In genomic region chr9:114397848-114398605, GRCh38 we compare ENCODE assay signal across 8 cellular contexts. TPM values are rescaled to one million over a fixed set of nuclear protein-coding genes. Genes with fewer than 3 reads are reported as not detected.
DNase-seq lines count a peak whose midpoint lies in the region; ATAC-seq and TF ChIP-seq lines count a peak whose summit lies in the region.

No MANE protein-coding gene starts in this region.

- peak; percentile 79 for ATAC-seq in HG02678 (IDR thresholded peaks at IDR 0.05; ENCODE audit: unreplicated experiment)
- ATAC-seq in T-cell (replicated peaks in 1 of 4) = peak; percentile 87 to 93 (median 91)
- ATAC-seq in left ventricle myocardium superior = peak; percentile 95
- ATAC-seq in psoas muscle = peak; percentile 96 to 98 (median 98)

- H3K27ac Mint-ChIP-seq in T-cell = peak overlapping the region; percentile 92 to 97

- H3K4me3 Mint-ChIP-seq in T-cell = peak overlapping the region; percentile 92 to 100 (median 95)

- H3K27ac ChIP-seq in psoas muscle (peak overlapping the region; percentile 77), urinary bladder (ENCODE audit: low read depth) (peak overlapping the region; percentile 88)

- H3K4me3 ChIP-seq in GM12875 (ENCODE audit: low read depth, low read length) (peak overlapping the region; percentile 89), psoas muscle (peak overlapping the region; percentile 90), urinary bladder (ENCODE audit: low read depth, low read length) (peak overlapping the region; percentile 76)

- no peaks in the 10 kb centered on the region for H3K27me3 Mint-ChIP-seq in T-cell

- no peaks in the 10 kb centered on the region for H3K27me3 ChIP-seq in psoas muscle (ENCODE audit: insufficient read depth in 3 of 3, low read length in 2 of 3)

- no peaks in the 10 kb centered on the region for H3K9me3 Mint-ChIP-seq in T-cell

- H3K9me3 ChIP-seq in psoas muscle = no peaks in the 10 kb centered on the region

- CTCF ChIA-PET in T-cell (lab: Charles Lee) = interaction anchor here in 1 of 2 donors (0.7 to 1.7 kb wide), 5 partner anchors 10 to 256 kb away, joined by 3 to 8 read pairs (median 3); partner anchors contain the start of gene AKNA

- peaks cover 6% of the 10 kb centered on the region for H3K36me3 Mint-ChIP-seq in T-cell

- peaks cover 44 to 49% (median 47%) of the 10 kb centered on the region in 3 donors for H3K4me1 Mint-ChIP-seq in T-cell

- no peaks in the 10 kb centered on the region for H3K36me3 ChIP-seq in psoas muscle (ENCODE audit: insufficient read depth in 1 of 2, low read depth in 1 of 2)
- no peaks in the 10 kb centered on the region for H3K36me3 ChIP-seq in urinary bladder (ENCODE audit: insufficient read depth)

- WGBS in psoas muscle, 3 donors = 1% methylated on average over 55 to 66 of the region's 66 CpGs
- under 1% methylated on average over 66 of the region's 66 CpGs for WGBS in urinary bladder

- intact Hi-C loops in left ventricle myocardium superior (cut with micrococcal nuclease) = no loop called here
- intact Hi-C loops in psoas muscle (cut with DNase I) = no loop called here

- peaks cover 5% of the 10 kb centered on the region for H3K4me1 ChIP-seq in psoas muscle
- no peaks in the 10 kb centered on the region for H3K4me1 ChIP-seq in urinary bladder (ENCODE audit: insufficient read depth)

- DNase-seq in NCI-H1417 (lab: John Stamatoyannopoulos, UW) (peak; percentile 86 to 95 (median 95)), T-cell (peak; percentile 86 to 98 (median 94)), amniotic epithelial cell (ENCODE audit: low read depth) (peak; percentile 83), left ventricle myocardium superior (peak; percentile 99), psoas muscle (peak; percentile 97 to 98)

- no peak for TF ChIP-seq CTCF in GM12875 (IDR thresholded peaks at IDR 0.05; ENCODE audit: borderline replicate concordance, insufficient read depth, low read depth, low read length)
- no peak for TF ChIP-seq CTCF in psoas muscle (IDR thresholded peaks at IDR 0.05)

- POLR2A ChIA-PET in T-cell (lab: Charles Lee) = interaction anchor here (0.6 to 3.5 kb wide), 8 partner anchors 11 to 531 kb away, joined by 3 to 42 read pairs (median 5); partner anchors contain the start of gene AKNA (in 2 of the 2)

RNA-seq across cellular contexts. Expression of gene AKNA, which starts 10.2 kb away (rescaled TPM):
- total RNA-seq in T-cell (100 to 1,000 TPM; 382 to 462 (median 415) TPM), left ventricle myocardium superior (5.1 TPM), psoas muscle (1 to 10 TPM; 2.3 to 3.9 (median 2.9) TPM), urinary bladder (21.2 TPM)
- polyA plus RNA-seq in psoas muscle (1 to 10 TPM; 1.5 to 2.1 (median 1.9) TPM), urinary bladder (25.5 TPM)

Comparison
In these comparisons a context has a peak if more than half of its experiments do, and no peak if none do; other contexts are left out.
1. Peak in every context shown above with its lines: DNase-seq, ATAC-seq, H3K4me3 ChIP-seq and H3K27ac ChIP-seq.
2. RNA of gene AKNA, which starts 10.2 kb away (total RNA-seq): 382 to 462 TPM in T-cell; 21.2 TPM in urinary bladder (single experiment), 5.1 TPM in left ventricle myocardium superior (single experiment) and 2.3 to 3.9 TPM in psoas muscle; every median in the first group is over 10 times any median in the second.